Comparison of ENCODE assay signal across 13 cellular contexts in the genomic region with DNA sequence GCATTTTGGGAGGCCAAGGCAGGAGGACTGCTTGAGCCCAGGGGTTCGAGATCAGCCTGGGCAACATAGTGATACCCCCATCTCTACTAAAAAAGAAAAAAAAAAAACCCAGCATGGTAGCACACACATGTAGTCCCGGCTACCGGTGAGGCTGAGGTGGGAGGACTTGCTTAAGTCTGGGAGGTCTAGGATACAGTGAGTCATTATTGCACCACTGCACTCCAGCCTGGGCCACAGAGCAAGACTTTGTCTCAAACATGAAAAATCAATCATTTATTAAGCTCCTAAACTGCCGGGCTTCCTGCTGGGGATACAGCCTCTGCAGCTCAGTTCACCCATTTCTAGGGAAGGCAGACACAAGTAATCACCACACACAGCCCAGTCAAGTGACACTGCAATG. TPM values are rescaled to one million over a fixed set of nuclear protein-coding genes. Genes with fewer than 3 reads are reported as not detected.
DNase-seq lines count a peak whose midpoint lies in the region; ATAC-seq and TF ChIP-seq lines count a peak whose summit lies in the region.
"Had no signal": no experiment of that assay in that cellular context is flagged by ENCODE, and none has a peak within 500 bp of the region (broad histone marks: within the 10 kb centered on the region; RNA-seq: fewer than 3 reads in every experiment).

No MANE protein-coding gene starts in this region.

- WGBS in mammary epithelial cell (ENCODE audit: low coverage, missing lambda C conversion rate): 94% methylated on average over 4 of the region's 4 CpGs

- H3K27ac Mint-ChIP-seq in Calu3 (ENCODE audit: unreplicated experiment): no peak overlapping the region
- H3K27ac Mint-ChIP-seq in IgD-negative memory B cell: no peak overlapping the region
- peak overlapping the region in 1 of 6 donors; percentile 14 for H3K27ac Mint-ChIP-seq in naive B cell

- H3K79me2 ChIP-seq in mammary epithelial cell (ENCODE audit: insufficient read depth, low read length) (peaks cover 19% of the 10 kb centered on the region), PC-9 (ENCODE audit: low read depth) (peaks cover 10% of the 10 kb centered on the region)

- in situ Hi-C loops in mammary epithelial cell (cut with MboI; ENCODE audit: low sequenced_read_pairs in 2 of 2): no loop called here

- no peaks in the 10 kb centered on the region for H3K27me3 Mint-ChIP-seq in Calu3 (ENCODE audit: unreplicated experiment)
- no peaks in the 10 kb centered on the region for H3K27me3 Mint-ChIP-seq in IgD-negative memory B cell
- no peaks in the 10 kb centered on the region for H3K27me3 Mint-ChIP-seq in naive B cell

- intact Hi-C loops in Calu3 (cut with micrococcal nuclease; ENCODE audit: unreplicated experiment) (loop anchor here (5.0 kb wide), 2 partner anchors 40 to 85 kb away; no protein-coding TSS in a partner anchor), mammary epithelial cell (cut with micrococcal nuclease) (loop anchor here (5.0 kb wide), 2 partner anchors 45 to 300 kb away; a partner anchor contains a TSS), PC-9 (cut with micrococcal nuclease; ENCODE audit: unreplicated experiment) (no loop called here)

- peak overlapping the region; percentile 100 for H3K4me3 Mint-ChIP-seq in Calu3 (ENCODE audit: low read depth, unreplicated experiment)
- peak overlapping the region; percentile 43 to 98 (median 92) for H3K4me3 Mint-ChIP-seq in IgD-negative memory B cell
- peak overlapping the region in 5 of 8 donors; percentile 3 to 99 (median 93) for H3K4me3 Mint-ChIP-seq in naive B cell

- dilution Hi-C loops in mammary epithelial cell (cut with HindIII; ENCODE audit: low sequenced_read_pairs): no loop called here

- H3K9me3 Mint-ChIP-seq in Calu3 (ENCODE audit: low read depth, unreplicated experiment): no peaks in the 10 kb centered on the region
- no peaks in the 10 kb centered on the region for H3K9me3 Mint-ChIP-seq in IgD-negative memory B cell
- no peaks in the 10 kb centered on the region for H3K9me3 Mint-ChIP-seq in naive B cell

- H3K27me3 ChIP-seq in mammary epithelial cell (ENCODE audit: insufficient read depth, low read length) (no peaks in the 10 kb centered on the region), PC-9 (ENCODE audit: insufficient read depth, low read depth) (no peaks in the 10 kb centered on the region)
- H3K27me3 ChIP-seq: vagina had no signal

- no peak overlapping the region for H3K4me3 ChIP-seq in mammary epithelial cell (replicated peaks in 1 of 3; ENCODE audit: insufficient read depth in 1 of 3, low read depth in 2 of 3, low read length in 3 of 3)
- no peak overlapping the region for H3K4me3 ChIP-seq in PC-9

- DNase-seq in Calu3 (peak; percentile 65), mammary epithelial cell (peak; percentile 27), naive B cell (no peak), PC-9 (no peak), NCI-H2227 (lab: John Stamatoyannopoulos, UW; ENCODE audit: unreplicated experiment) (no peak)
- no peak for DNase-seq in activated CD8-positive, alpha-beta memory T cell treated with anti-CD3 and anti-CD28 coated beads, Interleukin-2, amount 50 U/mL, for 4 hours
- DNase-seq: activated CD4-positive, alpha-beta T cell treated with anti-CD3 and anti-CD28 coated beads for 1 hour; activated naive CD4-positive, alpha-beta T cell treated with Interleukin-2 at 50 U/mL for 16 hours; effector CD4-positive, alpha-beta T cell; GOT3; NCI-H446 had no signal

- BruUV-seq in Calu3 (replicated peaks; lab: Mats Ljungman, UMichigan): no TSS peak
- BruUV-seq in mammary epithelial cell (replicated peaks; lab: Mats Ljungman, UMichigan): no TSS peak
- no TSS peak for BruUV-seq in PC-9 (replicated peaks; lab: Mats Ljungman, UMichigan)

- 0 out of 2 replicates have a peak, but pooled peaks cover 3% of the 10 kb centered on the region for H3F3A ChIP-seq in PC-9 (ENCODE audit: insufficient read depth, low read depth)

- H3K4me1 ChIP-seq in mammary epithelial cell (ENCODE audit: insufficient read depth, low read length): peaks cover 9% of the 10 kb centered on the region
- H3K4me1 ChIP-seq in PC-9 (replicated peaks; ENCODE audit: insufficient read depth): peaks cover 5% of the 10 kb centered on the region; the same call in 1 of the 2 replicates

- peaks cover 29% of the 10 kb centered on the region for H3K36me3 Mint-ChIP-seq in Calu3 (ENCODE audit: insufficient read depth, unreplicated experiment)
- H3K36me3 Mint-ChIP-seq in IgD-negative memory B cell: no peaks in the 10 kb centered on the region
- no peaks in the 10 kb centered on the region for H3K36me3 Mint-ChIP-seq in naive B cell

- H3K4me1 Mint-ChIP-seq in Calu3 (ENCODE audit: low read depth, unreplicated experiment): peaks cover 10% of the 10 kb centered on the region
- H3K4me1 Mint-ChIP-seq in IgD-negative memory B cell: peaks cover 15 to 29% (median 15%) of the 10 kb centered on the region in 3 donors
- peaks cover 20 to 26% (median 20%) of the 10 kb centered on the region in 3 donors for H3K4me1 Mint-ChIP-seq in naive B cell

- POLR2A ChIA-PET in PC-9 (lab: Charles Lee; ENCODE audit: unreplicated experiment): no interaction called here

- H3K36me3 ChIP-seq in mammary epithelial cell (ENCODE audit: insufficient read depth, low read length) (peaks cover 4% of the 10 kb centered on the region), PC-9 (ENCODE audit: low read depth) (no peaks in the 10 kb centered on the region)
- H3K36me3 ChIP-seq: vagina had no signal

- H3K4me2 ChIP-seq in mammary epithelial cell (ENCODE audit: insufficient read depth, low read depth, low read length) (no peak overlapping the region), PC-9 (no peak overlapping the region)

- H3K27ac ChIP-seq in mammary epithelial cell (ENCODE audit: insufficient read depth, low read depth, low read length): no peak overlapping the region
- H3K27ac ChIP-seq in PC-9: no peak overlapping the region

- no peaks in the 10 kb centered on the region for H3K9me3 ChIP-seq in mammary epithelial cell (replicated peaks; ENCODE audit: insufficient read depth, low read length)
- no peaks in the 10 kb centered on the region for H3K9me3 ChIP-seq in PC-9 (ENCODE audit: insufficient read depth, low read depth)
- H3K9me3 ChIP-seq: vagina had no signal

- CTCF ChIA-PET in Calu3 (lab: Charles Lee) (interaction anchor here (0.7 to 1.5 kb wide), 3 partner anchors 188 to 689 kb away, joined by 3 to 4 read pairs (median 3); no protein-coding TSS in a partner anchor), mammary epithelial cell (lab: Charles Lee; ENCODE audit: low non-redundant PET) (no interaction called here), PC-9 (lab: Charles Lee) (interaction anchor here (0.6 kb wide), 1 partner anchor 42 kb away, joined by 3 read pairs; no protein-coding TSS in a partner anchor)

- ATAC-seq in naive B cell (ENCODE audit: low read depth in 2 of 2): no peak

- H4K20me1 ChIP-seq in mammary epithelial cell (ENCODE audit: insufficient read depth, low read length) (no peaks in the 10 kb centered on the region), PC-9 (ENCODE audit: insufficient read depth) (no peaks in the 10 kb centered on the region; the same call in 1 of the 2 replicates)

- no peak overlapping the region for H2AFZ ChIP-seq in mammary epithelial cell (ENCODE audit: low read depth, low read length)
- no peak overlapping the region for H2AFZ ChIP-seq in PC-9

- no peak for TF ChIP-seq CTCF in Calu3 (IDR thresholded peaks at IDR 0.05; ENCODE audit: unreplicated experiment)
- TF ChIP-seq CTCF in mammary epithelial cell (conservative IDR thresholded peaks at IDR 0.05 in 1 of 2, IDR thresholded peaks at IDR 0.05 in 1 of 2; ENCODE audit: extremely low read depth in 1 of 2, insufficient read depth in 1 of 2, low read depth in 1 of 2, low read length in 2 of 2): no peak
- no peak for TF ChIP-seq CTCF in PC-9 (conservative IDR thresholded peaks at IDR 0.05)

- H3K9ac ChIP-seq in mammary epithelial cell (ENCODE audit: insufficient read depth, low read length): no peak overlapping the region

- no peaks in the 10 kb centered on the region for H3K9me2 ChIP-seq in PC-9 (ENCODE audit: insufficient read depth)

RNA-seq across cellular contexts. Expression of a gene that starts 7.3 kb away (rescaled TPM):
- 13.8 and 15.0 TPM in 2 replicates for total RNA-seq in Calu3 (2022)
- 6.0 TPM for polyA plus RNA-seq in IgD-negative memory B cell
- 10 to 100 TPM; 15.6 to 26.0 TPM for total RNA-seq in mammary epithelial cell
- 5.4 TPM for polyA plus RNA-seq in mammary epithelial cell
- 21.7 TPM for polyA minus RNA-seq in mammary epithelial cell
- 10 to 100 TPM in 2 of 6 donors, 1 to 10 TPM in 4; 7.3 to 16.1 (median 9.3) TPM for polyA plus RNA-seq in naive B cell (ENCODE audit: low read depth in 6 of 6)
- 9.7 and 9.9 TPM in 2 replicates for total RNA-seq in PC-9 (2021)

RNA-seq across cellular contexts. Expression of a gene that starts 45.9 kb away (rescaled TPM):
- total RNA-seq in Calu3 (2022) (78.3 and 84.1 TPM in 2 replicates), mammary epithelial cell (100 to 1,000 TPM in 1 of 2 donors, 10 to 100 TPM in 1; 79.3 to 130 TPM), PC-9 (2021) (62.2 and 83.7 TPM in 2 replicates)
- polyA plus RNA-seq in IgD-negative memory B cell (35.6 TPM), mammary epithelial cell (54.5 TPM), naive B cell (ENCODE audit: low read depth in 6 of 6) (10 to 100 TPM; 41.4 to 49.7 (median 44.1) TPM)
- 55.3 TPM for polyA minus RNA-seq in mammary epithelial cell

Comparison
In these comparisons a context has a peak if more than half of its experiments do, and no peak if none do; other contexts are left out.
1. DNase-seq: peak in Calu3 (single experiment) and mammary epithelial cell (single experiment); none in naive B cell (single experiment), PC-9 (0 of 2), activated CD8-positive, alpha-beta memory T cell treated with anti-CD3 and anti-CD28 coated beads, Interleukin-2, amount 50 U/mL, for 4 hours (single experiment) and NCI-H2227 (single experiment).
2. Peak in every context shown above with its lines, with median percentiles within 50 percentile points of each other: H3K4me3 Mint-ChIP-seq.